23 cellular contexts compared by ENCODE assay signal in genomic region chr9:114050646-114051045, GRCh38. TPM values are rescaled to one million over a fixed set of nuclear protein-coding genes. Genes with fewer than 3 reads are reported as not detected.
DNase-seq lines count a peak whose midpoint lies in the region; ATAC-seq and TF ChIP-seq lines count a peak whose summit lies in the region.
"Had no signal": no experiment of that assay in that cellular context is flagged by ENCODE, and none has a peak within 500 bp of the region (broad histone marks: within the 10 kb centered on the region; RNA-seq: fewer than 3 reads in every experiment).

No MANE protein-coding gene starts in this region.

- DNase-seq in SKM-1 treated with dmso at 0.1 percent for 144 hours (lab: John Stamatoyannopoulos, UW; ENCODE audit: unreplicated experiment) (peak; percentile 1), SKM-1 (lab: John Stamatoyannopoulos, UW; ENCODE audit: unreplicated experiment) (no peak), T-helper 17 cell (no peak), spleen (peak; percentile 31), upper lobe of right lung (peak; percentile 25), inferior parietal cortex (ENCODE audit: extremely low spot score) (no peak), T-helper 1 cell (no peak)
- no peak for DNase-seq in activated T-helper 1 cell treated with anti-CD3 and anti-CD28 coated beads, Interleukin-12 subunit alpha, Interleukin-12 subunit beta, Interleukin-2, Interleukin-4 antibody, amounts not matched to agents 30 ng/mL and 10 ng/mL and 1 ng/mL, durations not matched to agents 14 hours and 24 hours and 36 hours (ENCODE audit: low spot score)
- DNase-seq: 8988T, ACHN, DMS153, DND-41, GM23248, H7, Karpas-422, NCI-H1105 treated with DMSO at 0.1 percent for 48 hours, NCI-H146, NCI-H1930, NCI-H2107, NCI-H524, NCI-H774, PC-3 had no signal

- intact Hi-C loops in spleen (cut with DNase I; ENCODE audit: low total_unique reads): no loop called here
- intact Hi-C loops in upper lobe of right lung (cut with DNase I): no loop called here
- intact Hi-C loops in activated T-helper 1 cell treated with anti-CD3 and anti-CD28 coated beads, Interleukin-12 subunit alpha, Interleukin-12 subunit beta, Interleukin-2, Interleukin-4 antibody, amounts not matched to agents 30 ng/mL and 10 ng/mL and 1 ng/mL, durations not matched to agents 14 hours and 24 hours and 36 hours (cut with micrococcal nuclease): no loop called here

- H3K4me3 ChIP-seq in spleen: no peak overlapping the region
- H3K4me3 ChIP-seq in upper lobe of right lung: no peak overlapping the region
- H3K4me3 ChIP-seq: GM23248 had no signal

- no peak for TF ChIP-seq POLR2A in spleen (IDR thresholded peaks at IDR 0.05)

- H3K9me3 ChIP-seq in T-helper 17 cell (ENCODE audit: control insufficient read depth, low read length, poor library complexity, severe bottlenecking) (no peaks in the 10 kb centered on the region), spleen (no peaks in the 10 kb centered on the region), upper lobe of right lung (no peaks in the 10 kb centered on the region)
- H3K9me3 ChIP-seq: BE2C had no signal

- no peaks in the 10 kb centered on the region for H3K9me3 Mint-ChIP-seq in activated T-helper 1 cell treated with anti-CD3 and anti-CD28 coated beads, Interleukin-12 subunit alpha, Interleukin-12 subunit beta, Interleukin-2, Interleukin-4 antibody, amounts not matched to agents 30 ng/mL and 10 ng/mL and 1 ng/mL, durations not matched to agents 14 hours and 24 hours and 36 hours

- H3K4me1 ChIP-seq in spleen (no peaks in the 10 kb centered on the region), upper lobe of right lung (no peaks in the 10 kb centered on the region)
- H3K4me1 ChIP-seq: BE2C had no signal

- H3K27ac ChIP-seq in spleen (no peak overlapping the region), upper lobe of right lung (no peak overlapping the region)
- H3K27ac ChIP-seq: GM23248 had no signal

- peaks cover 0 to 61% (median 23%) of the 10 kb centered on the region in 6 donors for H3K36me3 ChIP-seq in spleen
- peaks cover 31% of the 10 kb centered on the region for H3K36me3 ChIP-seq in upper lobe of right lung

- 89 to 96% (median 92%) methylated on average over 6 of the region's 6 CpGs for WGBS in spleen, 5 donors

- no peak for ATAC-seq in T-helper 17 cell
- ATAC-seq in upper lobe of right lung: no peak
- ATAC-seq: PC-3 had no signal

- no peaks in the 10 kb centered on the region for H3K36me3 Mint-ChIP-seq in T-helper 17 cell (ENCODE audit: low read depth)
- H3K36me3 Mint-ChIP-seq in activated T-helper 1 cell treated with anti-CD3 and anti-CD28 coated beads, Interleukin-12 subunit alpha, Interleukin-12 subunit beta, Interleukin-2, Interleukin-4 antibody, amounts not matched to agents 30 ng/mL and 10 ng/mL and 1 ng/mL, durations not matched to agents 14 hours and 24 hours and 36 hours (ENCODE audit: low read depth): no peaks in the 10 kb centered on the region

- peak overlapping the region; percentile 7 for H3K4me3 Mint-ChIP-seq in T-helper 17 cell
- H3K4me3 Mint-ChIP-seq in activated T-helper 1 cell treated with anti-CD3 and anti-CD28 coated beads, Interleukin-12 subunit alpha, Interleukin-12 subunit beta, Interleukin-2, Interleukin-4 antibody, amounts not matched to agents 30 ng/mL and 10 ng/mL and 1 ng/mL, durations not matched to agents 14 hours and 24 hours and 36 hours: no peak overlapping the region

- TF ChIP-seq CTCF in spleen (IDR thresholded peaks at IDR 0.05 in 8 of 11, conservative IDR thresholded peaks at IDR 0.05 in 3 of 11): no peak
- no peak for TF ChIP-seq CTCF in upper lobe of right lung (IDR thresholded peaks at IDR 0.05)

- peaks cover 12% of the 10 kb centered on the region for H3K27me3 Mint-ChIP-seq in T-helper 17 cell
- no peaks in the 10 kb centered on the region for H3K27me3 Mint-ChIP-seq in activated T-helper 1 cell treated with anti-CD3 and anti-CD28 coated beads, Interleukin-12 subunit alpha, Interleukin-12 subunit beta, Interleukin-2, Interleukin-4 antibody, amounts not matched to agents 30 ng/mL and 10 ng/mL and 1 ng/mL, durations not matched to agents 14 hours and 24 hours and 36 hours (ENCODE audit: insufficient read depth)

- no peaks in the 10 kb centered on the region for H3K27me3 ChIP-seq in spleen (replicated peaks in 1 of 7)
- no peaks in the 10 kb centered on the region for H3K27me3 ChIP-seq in upper lobe of right lung
- H3K27me3 ChIP-seq: BE2C had no signal

- H3K4me1 Mint-ChIP-seq in T-helper 17 cell: no peaks in the 10 kb centered on the region
- H3K4me1 Mint-ChIP-seq in activated T-helper 1 cell treated with anti-CD3 and anti-CD28 coated beads, Interleukin-12 subunit alpha, Interleukin-12 subunit beta, Interleukin-2, Interleukin-4 antibody, amounts not matched to agents 30 ng/mL and 10 ng/mL and 1 ng/mL, durations not matched to agents 14 hours and 24 hours and 36 hours (ENCODE audit: low read depth): no peaks in the 10 kb centered on the region

- H3K27ac Mint-ChIP-seq in T-helper 17 cell: no peak overlapping the region
- H3K27ac Mint-ChIP-seq in activated T-helper 1 cell treated with anti-CD3 and anti-CD28 coated beads, Interleukin-12 subunit alpha, Interleukin-12 subunit beta, Interleukin-2, Interleukin-4 antibody, amounts not matched to agents 30 ng/mL and 10 ng/mL and 1 ng/mL, durations not matched to agents 14 hours and 24 hours and 36 hours: no peak overlapping the region

RNA-seq across cellular contexts. Expression of gene AMBP, which starts 27.5 kb away (rescaled TPM):
- total RNA-seq in T-helper 17 cell (not detected), spleen (1 to 10 TPM in 1 of 7 donors, not detected in 6; 1.6 TPM), upper lobe of right lung (0.67 TPM)
- polyA plus RNA-seq in spleen: under 1 TPM in 2 of 3 donors, not detected in 1; 0.09 to 0.12 TPM
- not detected in 2 replicates for total RNA-seq in activated T-helper 1 cell treated with anti-CD3 and anti-CD28 coated beads, Interleukin-12 subunit alpha, Interleukin-12 subunit beta, Interleukin-2, Interleukin-4 antibody, amounts not matched to agents 30 ng/mL and 10 ng/mL and 1 ng/mL, durations not matched to agents 14 hours and 24 hours and 36 hours
- total RNA-seq: GM23248 had no signal
- polyA plus RNA-seq: GM23248 had no signal

RNA-seq across cellular contexts. Expression of gene KIF12, which starts 48.4 kb away (rescaled TPM):
- total RNA-seq in T-helper 17 cell (not detected), spleen (1 to 10 TPM in 2 of 7 donors, not detected in 5; 1.0 to 1.5 TPM), upper lobe of right lung (6.2 TPM)
- under 1 TPM; 0.20 to 0.26 (median 0.23) TPM for polyA plus RNA-seq in spleen
- total RNA-seq in activated T-helper 1 cell treated with anti-CD3 and anti-CD28 coated beads, Interleukin-12 subunit alpha, Interleukin-12 subunit beta, Interleukin-2, Interleukin-4 antibody, amounts not matched to agents 30 ng/mL and 10 ng/mL and 1 ng/mL, durations not matched to agents 14 hours and 24 hours and 36 hours: not detected in 2 replicates
- total RNA-seq: GM23248 had no signal
- polyA plus RNA-seq: GM23248 had no signal

Comparison
In these comparisons a context has a peak if more than half of its experiments do, and no peak if none do; other contexts are left out.
1. DNase-seq: peak in SKM-1 treated with dmso at 0.1 percent for 144 hours (single experiment), spleen (single experiment) and upper lobe of right lung (single experiment); none in SKM-1 (single experiment), T-helper 17 cell (0 of 3), inferior parietal cortex (single experiment), T-helper 1 cell (0 of 5) and activated T-helper 1 cell treated with anti-CD3 and anti-CD28 coated beads, Interleukin-12 subunit alpha, Interleukin-12 subunit beta, Interleukin-2, Interleukin-4 antibody, amounts not matched to agents 30 ng/mL and 10 ng/mL and 1 ng/mL, durations not matched to agents 14 hours and 24 hours and 36 hours (single experiment).